In genomic region chr7:22723171-22723601, GRCh38 we compare ENCODE assay signal across 10 cellular contexts. TPM values are rescaled to one million over a fixed set of nuclear protein-coding genes. Genes with fewer than 3 reads are reported as not detected.
DNase-seq lines count a peak whose midpoint lies in the region; ATAC-seq and TF ChIP-seq lines count a peak whose summit lies in the region.
"Had no signal": no experiment of that assay in that cellular context is flagged by ENCODE, and none has a peak within 500 bp of the region (broad histone marks: within the 10 kb centered on the region; RNA-seq: fewer than 3 reads in every experiment).

No MANE protein-coding gene starts in this region.

- peak in 1 of 4 donors; percentile 20 for TF ChIP-seq POLR2A in upper lobe of left lung (IDR thresholded peaks at IDR 0.05)

- H3K27me3 ChIP-seq in lung (ENCODE audit: control insufficient read depth, insufficient read depth) (no peaks in the 10 kb centered on the region), upper lobe of left lung (no peaks in the 10 kb centered on the region)

- WGBS in lung, 2 donors: 0 to 3% methylated on average over 2 of the region's 2 CpGs
- WGBS in upper lobe of left lung, 2 donors: 3 to 6% methylated on average over 2 of the region's 2 CpGs

- intact Hi-C loops in activated CD8-positive, alpha-beta T cell treated with anti-CD3 and anti-CD28 coated beads for 36 hours (cut with micrococcal nuclease): no loop called here
- intact Hi-C loops in activated naive CD4-positive, alpha-beta T cell treated with anti-CD3 and anti-CD28 coated beads for 36 hours (cut with micrococcal nuclease): no loop called here

- H3K9me3 ChIP-seq in lung (ENCODE audit: control insufficient read depth in 2 of 2, insufficient read depth in 1 of 2, low read length in 1 of 2) (no peaks in the 10 kb centered on the region), upper lobe of left lung (no peaks in the 10 kb centered on the region)
- H3K9me3 ChIP-seq: A549 had no signal

- DNase-seq in activated CD8-positive, alpha-beta T cell treated with anti-CD3 and anti-CD28 coated beads, Interleukin-2, amount 10 ng/mL, durations not matched to agents 7 days and 5 days: no peak
- no peak for DNase-seq in activated CD8-positive, alpha-beta T cell treated with anti-CD3 and anti-CD28 coated beads for 36 hours
- DNase-seq in lung (ENCODE audit: low spot score) (peak; percentile 73), upper lobe of left lung (peak in 1 of 2 donors; percentile 83), HT-29 (ENCODE audit: low spot score) (no peak)
- DNase-seq in central memory CD4-positive, alpha-beta T cell: no peak
- no peak for DNase-seq in activated naive CD4-positive, alpha-beta T cell treated with anti-CD3 and anti-CD28 coated beads for 36 hours

- peaks cover 49% of the 10 kb centered on the region for H3K4me1 Mint-ChIP-seq in activated CD8-positive, alpha-beta T cell treated with anti-CD3 and anti-CD28 coated beads, Interleukin-2, amount 10 ng/mL, durations not matched to agents 7 days and 5 days (ENCODE audit: low read depth)
- H3K4me1 Mint-ChIP-seq in activated CD8-positive, alpha-beta T cell treated with anti-CD3 and anti-CD28 coated beads for 36 hours (ENCODE audit: low read depth): peaks cover 18% of the 10 kb centered on the region
- peaks cover 52% of the 10 kb centered on the region for H3K4me1 Mint-ChIP-seq in brain
- peaks cover 28% of the 10 kb centered on the region for H3K4me1 Mint-ChIP-seq in activated naive CD4-positive, alpha-beta T cell treated with anti-CD3 and anti-CD28 coated beads for 36 hours (ENCODE audit: low read depth)

- no peak for TF ChIP-seq CTCF in activated CD8-positive, alpha-beta T cell treated with anti-CD3 and anti-CD28 coated beads for 36 hours (IDR thresholded peaks at IDR 0.05)
- no peak for TF ChIP-seq CTCF in brain (conservative IDR thresholded peaks at IDR 0.05)
- no peak for TF ChIP-seq CTCF in lung (IDR thresholded peaks at IDR 0.05; ENCODE audit: control extremely low read depth, extremely low read depth)
- TF ChIP-seq CTCF in upper lobe of left lung (IDR thresholded peaks at IDR 0.05): no peak

- H3K36me3 ChIP-seq in lung (ENCODE audit: control insufficient read depth in 2 of 2, insufficient read depth in 2 of 2, low read length in 2 of 2) (no peaks in the 10 kb centered on the region), upper lobe of left lung (no peaks in the 10 kb centered on the region)

- H3K4me1 ChIP-seq in lung (ENCODE audit: control insufficient read depth in 2 of 2, insufficient read depth in 2 of 2, low read length in 2 of 2) (peaks cover 3 to 23% of the 10 kb centered on the region in 2 donors), upper lobe of left lung (peaks cover 33 to 55% (median 46%) of the 10 kb centered on the region in 4 donors)

- H3K27me3 Mint-ChIP-seq in activated CD8-positive, alpha-beta T cell treated with anti-CD3 and anti-CD28 coated beads, Interleukin-2, amount 10 ng/mL, durations not matched to agents 7 days and 5 days (ENCODE audit: low read depth): peaks cover 32% of the 10 kb centered on the region
- peaks cover 34% of the 10 kb centered on the region for H3K27me3 Mint-ChIP-seq in activated CD8-positive, alpha-beta T cell treated with anti-CD3 and anti-CD28 coated beads for 36 hours
- H3K27me3 Mint-ChIP-seq in brain: peaks cover 3% of the 10 kb centered on the region
- peaks cover 14% of the 10 kb centered on the region for H3K27me3 Mint-ChIP-seq in activated naive CD4-positive, alpha-beta T cell treated with anti-CD3 and anti-CD28 coated beads for 36 hours (ENCODE audit: low read depth)

- no peaks in the 10 kb centered on the region for H3K36me3 Mint-ChIP-seq in activated CD8-positive, alpha-beta T cell treated with anti-CD3 and anti-CD28 coated beads, Interleukin-2, amount 10 ng/mL, durations not matched to agents 7 days and 5 days (ENCODE audit: low read depth)
- H3K36me3 Mint-ChIP-seq in activated CD8-positive, alpha-beta T cell treated with anti-CD3 and anti-CD28 coated beads for 36 hours (ENCODE audit: low read depth): no peaks in the 10 kb centered on the region
- H3K36me3 Mint-ChIP-seq in brain: no peaks in the 10 kb centered on the region
- no peaks in the 10 kb centered on the region for H3K36me3 Mint-ChIP-seq in activated naive CD4-positive, alpha-beta T cell treated with anti-CD3 and anti-CD28 coated beads for 36 hours (ENCODE audit: low read depth)

- peak overlapping the region; percentile 45 for H3K27ac Mint-ChIP-seq in activated CD8-positive, alpha-beta T cell treated with anti-CD3 and anti-CD28 coated beads, Interleukin-2, amount 10 ng/mL, durations not matched to agents 7 days and 5 days
- H3K27ac Mint-ChIP-seq in activated CD8-positive, alpha-beta T cell treated with anti-CD3 and anti-CD28 coated beads for 36 hours: no peak overlapping the region
- H3K27ac Mint-ChIP-seq in brain: peak overlapping the region in 3 of 5 experiments; percentile 0 to 67 (median 2)
- no peak overlapping the region for H3K27ac Mint-ChIP-seq in activated naive CD4-positive, alpha-beta T cell treated with anti-CD3 and anti-CD28 coated beads for 36 hours

- no peak overlapping the region for H3K4me3 ChIP-seq in lung
- H3K4me3 ChIP-seq in upper lobe of left lung: peak overlapping the region in 1 of 4 donors; percentile 18
- H3K4me3 ChIP-seq: A549 had no signal

- H3K27ac ChIP-seq in lung (ENCODE audit: low read depth in 1 of 2, low read length in 1 of 2) (peak overlapping the region in 1 of 2 donors; percentile 73), upper lobe of left lung (peak overlapping the region; percentile 69 to 75 (median 70))

- CTCF ChIA-PET in activated CD8-positive, alpha-beta T cell treated with anti-CD3 and anti-CD28 coated beads, Interleukin-2, amount 10 ng/mL, durations not matched to agents 7 days and 5 days (lab: Charles Lee): interaction anchor here (1.5 to 14.8 kb wide), 3 partner anchors 11 to 162 kb away, joined by 6 to 457 read pairs (median 34); no protein-coding TSS in a partner anchor
- CTCF ChIA-PET in activated CD8-positive, alpha-beta T cell treated with anti-CD3 and anti-CD28 coated beads for 36 hours (lab: Charles Lee): interaction anchor here (0.7 to 13.9 kb wide), 4 partner anchors 11 to 242 kb away, joined by 3 to 392 read pairs (median 9); no protein-coding TSS in a partner anchor
- CTCF ChIA-PET in activated naive CD4-positive, alpha-beta T cell treated with anti-CD3 and anti-CD28 coated beads for 36 hours (lab: Charles Lee): interaction anchor here (0.6 to 9.7 kb wide), 3 partner anchors 25 to 684 kb away, joined by 5 to 331 read pairs (median 56); no protein-coding TSS in a partner anchor

- POLR2A ChIA-PET in activated CD8-positive, alpha-beta T cell treated with anti-CD3 and anti-CD28 coated beads, Interleukin-2, amount 10 ng/mL, durations not matched to agents 7 days and 5 days (lab: Charles Lee): no interaction called here
- POLR2A ChIA-PET in activated CD8-positive, alpha-beta T cell treated with anti-CD3 and anti-CD28 coated beads for 36 hours (lab: Charles Lee): no interaction called here

- H3K9me3 Mint-ChIP-seq in activated CD8-positive, alpha-beta T cell treated with anti-CD3 and anti-CD28 coated beads, Interleukin-2, amount 10 ng/mL, durations not matched to agents 7 days and 5 days (ENCODE audit: insufficient read depth): no peaks in the 10 kb centered on the region
- H3K9me3 Mint-ChIP-seq in activated CD8-positive, alpha-beta T cell treated with anti-CD3 and anti-CD28 coated beads for 36 hours: no peaks in the 10 kb centered on the region
- no peaks in the 10 kb centered on the region for H3K9me3 Mint-ChIP-seq in brain
- no peaks in the 10 kb centered on the region for H3K9me3 Mint-ChIP-seq in activated naive CD4-positive, alpha-beta T cell treated with anti-CD3 and anti-CD28 coated beads for 36 hours

- no peak for TF ChIP-seq EP300 in upper lobe of left lung (IDR thresholded peaks at IDR 0.05)

- H3K4me3 Mint-ChIP-seq in activated CD8-positive, alpha-beta T cell treated with anti-CD3 and anti-CD28 coated beads, Interleukin-2, amount 10 ng/mL, durations not matched to agents 7 days and 5 days: no peak overlapping the region
- H3K4me3 Mint-ChIP-seq in activated CD8-positive, alpha-beta T cell treated with anti-CD3 and anti-CD28 coated beads for 36 hours: no peak overlapping the region
- H3K4me3 Mint-ChIP-seq in brain: peak overlapping the region in 2 of 5 experiments; percentile 0
- no peak overlapping the region for H3K4me3 Mint-ChIP-seq in activated naive CD4-positive, alpha-beta T cell treated with anti-CD3 and anti-CD28 coated beads for 36 hours

- ATAC-seq in activated CD8-positive, alpha-beta T cell treated with anti-CD3 and anti-CD28 coated beads, Interleukin-2, amount 10 ng/mL, durations not matched to agents 7 days and 5 days: no peak
- ATAC-seq in activated CD8-positive, alpha-beta T cell treated with anti-CD3 and anti-CD28 coated beads for 36 hours: no peak
- ATAC-seq in lung (ENCODE audit: insufficient read depth, low FRiP score) (peak; percentile 23), upper lobe of left lung (ENCODE audit: low FRiP score in 2 of 2) (peak in 1 of 2 donors; percentile 4)
- ATAC-seq: A549, HCT116 had no signal

RNA-seq across cellular contexts. Expression of gene IL6, which starts 3.8 kb away (rescaled TPM):
- under 1 TPM in 1 of 2 experiments, not detected in 1; 0.65 TPM for total RNA-seq in activated CD8-positive, alpha-beta T cell treated with anti-CD3 and anti-CD28 coated beads, Interleukin-2, amount 10 ng/mL, durations not matched to agents 7 days and 5 days
- total RNA-seq in activated CD8-positive, alpha-beta T cell treated with anti-CD3 and anti-CD28 coated beads for 36 hours: not detected
- polyA plus RNA-seq in brain (ENCODE audit: insufficient read depth, low read depth, low replicate concordance) (1.6 TPM), lung (100 to 1,000 TPM in 1 of 2 donors, 10 to 100 TPM in 1; 19.3 to 155 TPM)
- total RNA-seq in lung (1 to 10 TPM; 2.7 to 5.5 TPM), upper lobe of left lung (10 to 100 TPM in 2 of 6 donors, 1 to 10 TPM in 4; 1.6 to 16.6 (median 6.8) TPM)
- 1 to 10 TPM; 3.8 to 4.0 TPM for total RNA-seq in activated naive CD4-positive, alpha-beta T cell treated with anti-CD3 and anti-CD28 coated beads for 36 hours
- total RNA-seq in HT-29 (2014; rRNA removed; shearing (Covaris generic)): not detected in 2 replicates

Comparison
In these comparisons a context has a peak if more than half of its experiments do, and no peak if none do; other contexts are left out.
1. H3K27ac Mint-ChIP-seq: peak in activated CD8-positive, alpha-beta T cell treated with anti-CD3 and anti-CD28 coated beads, Interleukin-2, amount 10 ng/mL, durations not matched to agents 7 days and 5 days (single experiment) and brain (3 of 5); none in activated CD8-positive, alpha-beta T cell treated with anti-CD3 and anti-CD28 coated beads for 36 hours (single experiment) and activated naive CD4-positive, alpha-beta T cell treated with anti-CD3 and anti-CD28 coated beads for 36 hours (single experiment).